21 cellular contexts compared by ENCODE assay signal in the genomic region with DNA sequence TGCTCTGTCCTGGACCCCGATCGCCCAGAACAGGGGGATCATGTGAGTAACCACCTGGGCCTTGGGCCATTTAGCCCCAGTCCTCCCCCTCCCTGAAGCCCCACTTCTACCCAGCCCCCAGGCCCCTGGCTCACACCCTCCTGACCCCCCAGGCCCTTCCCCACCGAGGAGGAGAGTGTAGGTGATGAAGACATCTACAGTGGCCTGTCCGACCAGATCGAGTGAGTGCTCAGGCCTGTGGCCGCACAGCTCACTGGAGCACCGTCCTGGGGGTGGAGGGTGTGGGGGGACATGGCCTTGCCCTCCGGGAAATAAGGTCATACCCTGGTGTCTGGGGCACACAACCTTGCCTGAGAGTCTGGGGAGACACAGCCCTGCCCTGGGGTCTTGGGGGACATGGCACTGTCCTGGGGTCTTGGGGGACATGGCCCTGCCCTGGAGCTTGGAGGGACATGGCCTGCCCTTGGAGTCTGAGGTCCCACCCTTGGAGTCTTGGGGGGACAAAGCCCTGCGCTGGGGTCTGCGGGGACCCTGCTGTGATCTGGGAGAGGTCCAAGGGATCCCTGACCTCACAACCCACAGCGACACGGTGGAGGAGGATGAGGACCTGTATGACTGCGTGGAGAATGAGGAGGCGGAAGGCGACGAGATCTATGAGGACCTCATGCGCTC. TPM values are rescaled to one million over a fixed set of nuclear protein-coding genes. Genes with fewer than 3 reads are reported as not detected.
"Had no signal": no experiment of that assay in that cellular context is flagged by ENCODE, and none has a peak within 500 bp of the region (broad histone marks: within the 10 kb centered on the region; RNA-seq: fewer than 3 reads in every experiment).

No MANE protein-coding gene starts in this region.

- H3K4me2 ChIP-seq: KMS-11 had no signal

- H3K27ac Mint-ChIP-seq: activated B cell treated with CpG ODN at 0.5 μM for 24 hours; activated CD4-positive, alpha-beta memory T cell treated with anti-CD3 and anti-CD28 coated beads, Interleukin-2, amount 10 ng/mL, durations not matched to agents 7 days and 5 days; activated CD4-positive, alpha-beta T cell treated with anti-CD3 and anti-CD28 coated beads, Interleukin-2, amount 10 ng/mL, durations not matched to agents 7 days and 5 days had no signal

- DNase-seq: activated B cell treated with CpG ODN at 0.5 μM for 24 hours; activated CD4-positive, alpha-beta memory T cell treated with anti-CD3 and anti-CD28 coated beads, Interleukin-2, amount 10 ng/mL, durations not matched to agents 7 days and 5 days; activated CD4-positive, alpha-beta T cell treated with anti-CD3 and anti-CD28 coated beads for 1 hour; activated CD4-positive, alpha-beta T cell treated with anti-CD3 and anti-CD28 coated beads, Interleukin-2, amount 10 ng/mL, durations not matched to agents 7 days and 5 days; activated CD8-positive, alpha-beta memory T cell treated with anti-CD3 and anti-CD28 coated beads, Interleukin-2, amount 50 U/mL, for 48 hours; activated gamma-delta T cell treated with Interleukin-2 at 50 U/mL for 16 hours; activated naive CD4-positive, alpha-beta T cell treated with anti-CD3 and anti-CD28 coated beads, Interleukin-2, amount 50 U/mL, for 16 hours; activated T-cell treated with anti-CD3 and anti-CD28 coated beads, Interleukin-2, amount 50 U/mL, for 1 hour; cerebellar nuclear complex; IMR-90; NCI-H1092; NCI-H2171; NCI-H2227 treated with DMSO at 0.1 percent for 48 hours; NCI-H446 treated with DMSO at 0.1 percent for 48 hours; NCI-H524 treated with DMSO at 0.1 percent for 48 hours; PC-3; T-helper 2 cell; T1000 had no signal

- H3K27ac ChIP-seq: KMS-11 had no signal

- H3K27me3 Mint-ChIP-seq: activated B cell treated with CpG ODN at 0.5 μM for 24 hours; activated CD4-positive, alpha-beta memory T cell treated with anti-CD3 and anti-CD28 coated beads, Interleukin-2, amount 10 ng/mL, durations not matched to agents 7 days and 5 days; activated CD4-positive, alpha-beta T cell treated with anti-CD3 and anti-CD28 coated beads, Interleukin-2, amount 10 ng/mL, durations not matched to agents 7 days and 5 days had no signal

- H3K4me3 Mint-ChIP-seq: activated B cell treated with CpG ODN at 0.5 μM for 24 hours; activated CD4-positive, alpha-beta memory T cell treated with anti-CD3 and anti-CD28 coated beads, Interleukin-2, amount 10 ng/mL, durations not matched to agents 7 days and 5 days; activated CD4-positive, alpha-beta T cell treated with anti-CD3 and anti-CD28 coated beads, Interleukin-2, amount 10 ng/mL, durations not matched to agents 7 days and 5 days had no signal

- ATAC-seq: PC-3 had no signal

- H3K9ac ChIP-seq: KMS-11 had no signal

RNA-seq across cellular contexts. Expression of gene VAV1, which starts 49.3 kb away (rescaled TPM):
- total RNA-seq: IMR-90, MCF 10A, SK-MEL-5 had no signal
- polyA plus RNA-seq: IMR-90 had no signal
